Comparison of ENCODE assay signal across 8 cellular contexts in the genomic region with DNA sequence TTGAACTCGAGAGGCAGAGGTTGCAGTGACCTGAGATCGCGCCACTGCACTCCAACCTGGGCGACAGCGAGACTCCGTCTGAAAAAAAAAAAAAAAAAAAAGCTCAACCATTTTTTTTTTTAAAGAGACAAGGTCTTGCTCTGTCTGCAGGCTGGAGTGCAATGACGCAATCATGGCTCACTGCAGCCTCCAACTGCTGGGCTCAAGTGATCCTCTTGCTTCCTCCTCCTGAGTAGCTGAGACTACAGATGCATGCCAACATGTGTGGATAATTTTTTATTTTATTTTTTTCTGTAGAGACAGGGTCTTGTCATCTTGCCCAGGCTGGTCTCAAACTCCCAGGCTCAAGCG. TPM values are rescaled to one million over a fixed set of nuclear protein-coding genes. Genes with fewer than 3 reads are reported as not detected.
DNase-seq lines count a peak whose midpoint lies in the region; FAIRE-seq and TF ChIP-seq lines count a peak whose summit lies in the region.

No MANE protein-coding gene starts in this region.

- H3K27ac ChIP-seq in KMS-11 = no peak overlapping the region
- peak overlapping the region; percentile 95 for H3K27ac ChIP-seq in keratinocyte (ENCODE audit: control insufficient read depth, insufficient read depth, low read length)
- peak overlapping the region; percentile 86 for H3K27ac ChIP-seq in vagina

- TF ChIP-seq CTCF in AG09309 (IDR thresholded peaks at IDR 0.05; ENCODE audit: control insufficient read depth, insufficient read depth, low read depth, low read length, missing control alignments) = no peak
- no peak for TF ChIP-seq CTCF in KMS-11 (conservative IDR thresholded peaks at IDR 0.05; ENCODE audit: low read depth, low read length)
- no peak for TF ChIP-seq CTCF in keratinocyte (optimal IDR thresholded peaks at IDR 0.05 in 1 of 3, IDR thresholded peaks at IDR 0.05 in 1 of 3, conservative IDR thresholded peaks at IDR 0.05 in 1 of 3; ENCODE audit: extremely low read depth in 1 of 3, insufficient read depth in 2 of 3, low read length in 3 of 3)
- no peak for TF ChIP-seq CTCF in vagina (IDR thresholded peaks at IDR 0.05)
- no peak for TF ChIP-seq CTCF in D721Med (IDR thresholded peaks at IDR 0.05; ENCODE audit: insufficient read depth, missing control alignments)

- peaks cover 2% of the 10 kb centered on the region for H3K4me1 Mint-ChIP-seq in activated CD4-positive, alpha-beta memory T cell treated with anti-CD3 and anti-CD28 coated beads, Interleukin-2, amount 10 ng/mL, durations not matched to agents 7 days and 5 days

- peaks cover 11% of the 10 kb centered on the region for H3K27me3 Mint-ChIP-seq in activated CD4-positive, alpha-beta memory T cell treated with anti-CD3 and anti-CD28 coated beads, Interleukin-2, amount 10 ng/mL, durations not matched to agents 7 days and 5 days

- dilution Hi-C loops in keratinocyte (cut with MboI; ENCODE audit: extremely low pct_ligation_motif_present, low sequenced_read_pairs) = no loop called here

- H4K20me1 ChIP-seq in KMS-11 (ENCODE audit: insufficient read depth) (no peaks in the 10 kb centered on the region), keratinocyte (ENCODE audit: control insufficient read depth, extremely low read depth, insufficient read depth, low read length) (no peaks in the 10 kb centered on the region)

- intact Hi-C loops in vagina (cut with DNase I) = no loop called here

- POLR2A ChIA-PET in activated CD4-positive, alpha-beta memory T cell treated with anti-CD3 and anti-CD28 coated beads, Interleukin-2, amount 10 ng/mL, durations not matched to agents 7 days and 5 days (lab: Charles Lee) = interaction anchor here (0.7 kb wide), 1 partner anchor 54 kb away, joined by 4 read pairs; no protein-coding TSS in a partner anchor

- H3K4me1 ChIP-seq in KMS-11 (ENCODE audit: low read depth, poor library complexity, severe bottlenecking) (peaks cover 17% of the 10 kb centered on the region), keratinocyte (ENCODE audit: control insufficient read depth, extremely low read depth, insufficient read depth, low read length) (peaks cover 49% of the 10 kb centered on the region), vagina (peaks cover 94% of the 10 kb centered on the region)

- H2AFZ ChIP-seq in KMS-11 (ENCODE audit: low read depth) (peak overlapping the region; percentile 58; the same call in 1 of the 2 replicates), keratinocyte (ENCODE audit: control insufficient read depth, low read length) (no peak overlapping the region)

- H3K79me2 ChIP-seq in KMS-11 (ENCODE audit: insufficient read depth, low read depth) = no peaks in the 10 kb centered on the region
- H3K79me2 ChIP-seq in keratinocyte (ENCODE audit: control insufficient read depth, insufficient read depth, low read length) = peaks cover 16% of the 10 kb centered on the region

- no peak overlapping the region; the same call in 1 of the 2 replicates for H3K4me3 ChIP-seq in AG09309 (ENCODE audit: control insufficient read depth, low read depth, low read length)
- no peak overlapping the region for H3K4me3 ChIP-seq in KMS-11 (IDR thresholded peaks at IDR 0.05; ENCODE audit: insufficient read depth, low read depth, low read length)
- H3K4me3 ChIP-seq in keratinocyte (ENCODE audit: control insufficient read depth in 2 of 3, extremely low read depth in 1 of 3, insufficient read depth in 2 of 3, low read depth in 1 of 3, low read length in 3 of 3) = no peak overlapping the region
- peak overlapping the region; percentile 34 to 48 for H3K4me3 ChIP-seq in vagina

- no peaks in the 10 kb centered on the region for H3K36me3 ChIP-seq in KMS-11 (ENCODE audit: insufficient read depth)
- H3K36me3 ChIP-seq in keratinocyte (ENCODE audit: control insufficient read depth in 2 of 2, extremely low read depth in 1 of 2, insufficient read depth in 2 of 2, low read length in 2 of 2) = peaks cover 16 to 37% of the 10 kb centered on the region in 2 experiments
- H3K36me3 ChIP-seq in vagina = peaks cover 0 to 27% of the 10 kb centered on the region in 2 donors

- H3K9me3 Mint-ChIP-seq in activated CD4-positive, alpha-beta memory T cell treated with anti-CD3 and anti-CD28 coated beads, Interleukin-2, amount 10 ng/mL, durations not matched to agents 7 days and 5 days = no peaks in the 10 kb centered on the region

- H3K27ac Mint-ChIP-seq in activated CD4-positive, alpha-beta memory T cell treated with anti-CD3 and anti-CD28 coated beads, Interleukin-2, amount 10 ng/mL, durations not matched to agents 7 days and 5 days = no peak overlapping the region

- peak; percentile 78 for DNase-seq in AG09309 (ENCODE audit: low read depth)
- DNase-seq in activated CD4-positive, alpha-beta memory T cell treated with anti-CD3 and anti-CD28 coated beads, Interleukin-2, amount 10 ng/mL, durations not matched to agents 7 days and 5 days = peak; percentile 27
- DNase-seq in keratinocyte (ENCODE audit: low read depth, low spot score) = no peak
- DNase-seq in vagina (ENCODE audit: extremely low spot score in 2 of 2) = no peak
- DNase-seq in GM12891 (ENCODE audit: insufficient read length, low spot score) = no peak
- no peak for DNase-seq in iPS-NIHi7 (ENCODE audit: extremely low spot score)
- DNase-seq in D721Med (ENCODE audit: insufficient read length, low spot score) = no peak

- FAIRE-seq in keratinocyte (lab: Jason Lieb, UNC) (no peak), GM12891 (lab: Jason Lieb, UNC) (no peak), D721Med (lab: Jason Lieb, UNC) (no peak)

- H3K27me3 ChIP-seq in KMS-11 (ENCODE audit: insufficient read depth, low read depth) = peaks cover 78% of the 10 kb centered on the region
- no peaks in the 10 kb centered on the region for H3K27me3 ChIP-seq in keratinocyte (ENCODE audit: control insufficient read depth, extremely low read depth, insufficient read depth, low read length)
- no peaks in the 10 kb centered on the region for H3K27me3 ChIP-seq in vagina

- CTCF ChIA-PET in activated CD4-positive, alpha-beta memory T cell treated with anti-CD3 and anti-CD28 coated beads, Interleukin-2, amount 10 ng/mL, durations not matched to agents 7 days and 5 days (lab: Charles Lee) = interaction anchor here (0.6 to 2.2 kb wide), 8 partner anchors 11 to 1754 kb away, joined by 3 to 12 read pairs (median 3); a partner anchor contains a TSS

- no peak for TF ChIP-seq POLR2A in vagina (IDR thresholded peaks at IDR 0.05)
- TF ChIP-seq POLR2A in GM12891 (IDR thresholded peaks at IDR 0.05; ENCODE audit: low read depth, low read length) = no peak

- H3K9me1 ChIP-seq in keratinocyte (ENCODE audit: control insufficient read depth, extremely low read depth, insufficient read depth, low read length) = no peaks in the 10 kb centered on the region

- peak overlapping the region; percentile 34; the same call in 1 of the 2 replicates for H3K9ac ChIP-seq in KMS-11
- peak overlapping the region; percentile 64 for H3K9ac ChIP-seq in keratinocyte (ENCODE audit: control insufficient read depth, extremely low read depth, insufficient read depth, low read length)

- H3K4me3 Mint-ChIP-seq in activated CD4-positive, alpha-beta memory T cell treated with anti-CD3 and anti-CD28 coated beads, Interleukin-2, amount 10 ng/mL, durations not matched to agents 7 days and 5 days = no peak overlapping the region

- H3K9me3 ChIP-seq in keratinocyte (ENCODE audit: control insufficient read depth, low read depth, low read length) = no peaks in the 10 kb centered on the region
- no peaks in the 10 kb centered on the region for H3K9me3 ChIP-seq in vagina

- no peaks in the 10 kb centered on the region for H3K36me3 Mint-ChIP-seq in activated CD4-positive, alpha-beta memory T cell treated with anti-CD3 and anti-CD28 coated beads, Interleukin-2, amount 10 ng/mL, durations not matched to agents 7 days and 5 days (ENCODE audit: low read depth)

- H3K4me2 ChIP-seq in KMS-11 = peak overlapping the region; percentile 72
- H3K4me2 ChIP-seq in keratinocyte (ENCODE audit: control insufficient read depth, extremely low read depth, insufficient read depth, low read depth, low read length) = peak overlapping the region; percentile 39

RNA-seq across cellular contexts. Expression of a gene that starts 10.3 kb away (rescaled TPM):
- not detected for total RNA-seq in activated CD4-positive, alpha-beta memory T cell treated with anti-CD3 and anti-CD28 coated beads, Interleukin-2, amount 10 ng/mL, durations not matched to agents 7 days and 5 days
- 18.3 to 48.5 TPM (median 23.7 TPM) in 3 replicates for polyA plus RNA-seq in keratinocyte
- polyA plus RNA-seq in keratinocyte (2011; ENCODE audit: low read depth) = 35.1 TPM
- 43.9 and 91.5 TPM in 2 replicates for polyA plus RNA-seq in keratinocyte (2011; cell fraction: cytosol; rRNA removed)
- 95.6 and 141 TPM in 2 replicates for polyA plus RNA-seq in keratinocyte (2011; cell fraction: nucleus; rRNA removed)
- polyA plus RNA-seq in keratinocyte (2012; ENCODE audit: low replicate concordance) = 71.1 and 183 TPM in 2 replicates
- 26.8 to 216 TPM (median 31.6 TPM) in 3 replicates for polyA minus RNA-seq in keratinocyte
- 198 TPM for polyA minus RNA-seq in keratinocyte (2011; cell fraction: cytosol; rRNA and poly(A)+ RNA removed)
- polyA minus RNA-seq in keratinocyte (2011; cell fraction: nucleus; rRNA and poly(A)+ RNA removed) = 114 and 133 TPM in 2 replicates
- 125 TPM for total RNA-seq in vagina
- 0.06 TPM for polyA plus RNA-seq in GM12891 (2012; ENCODE audit: low read depth, missing spikeins)

RNA-seq across cellular contexts. Expression of a gene that starts 21.8 kb away (rescaled TPM):
- total RNA-seq in activated CD4-positive, alpha-beta memory T cell treated with anti-CD3 and anti-CD28 coated beads, Interleukin-2, amount 10 ng/mL, durations not matched to agents 7 days and 5 days = 100 to 1,000 TPM; 257 to 271 TPM
- 64.5 to 80.2 TPM (median 73.9 TPM) in 3 replicates for polyA plus RNA-seq in keratinocyte
- polyA plus RNA-seq in keratinocyte (2011; ENCODE audit: low read depth) = 126 TPM
- polyA plus RNA-seq in keratinocyte (2011; cell fraction: cytosol; rRNA removed) = 33.7 and 90.4 TPM in 2 replicates
- polyA plus RNA-seq in keratinocyte (2011; cell fraction: nucleus; rRNA removed) = 50.2 and 59.6 TPM in 2 replicates
- polyA plus RNA-seq in keratinocyte (2012; ENCODE audit: low replicate concordance) = 137 and 149 TPM in 2 replicates
- 29.1 to 62.5 TPM (median 32.3 TPM) in 3 replicates for polyA minus RNA-seq in keratinocyte
- 129 TPM for polyA minus RNA-seq in keratinocyte (2011; cell fraction: cytosol; rRNA and poly(A)+ RNA removed)
- 28.0 and 30.9 TPM in 2 replicates for polyA minus RNA-seq in keratinocyte (2011; cell fraction: nucleus; rRNA and poly(A)+ RNA removed)
- 517 TPM for total RNA-seq in vagina
- 571 TPM for polyA plus RNA-seq in GM12891 (2012; ENCODE audit: low read depth, missing spikeins)

RNA-seq across cellular contexts. Expression of a gene that starts 55.0 kb away (rescaled TPM):
- total RNA-seq in activated CD4-positive, alpha-beta memory T cell treated with anti-CD3 and anti-CD28 coated beads, Interleukin-2, amount 10 ng/mL, durations not matched to agents 7 days and 5 days = 100 to 1,000 TPM; 110 to 120 TPM
- polyA plus RNA-seq in keratinocyte = 421 to 777 TPM (median 509 TPM) in 3 replicates
- 95.6 TPM for polyA plus RNA-seq in keratinocyte (2011; ENCODE audit: low read depth)
- 628 and 828 TPM in 2 replicates for polyA plus RNA-seq in keratinocyte (2011; cell fraction: cytosol; rRNA removed)
- polyA plus RNA-seq in keratinocyte (2011; cell fraction: nucleus; rRNA removed) = 193 and 224 TPM in 2 replicates
- polyA plus RNA-seq in keratinocyte (2012; ENCODE audit: low replicate concordance) = 242 and 370 TPM in 2 replicates
- polyA minus RNA-seq in keratinocyte = 130 to 266 TPM (median 265 TPM) in 3 replicates
- 221 TPM for polyA minus RNA-seq in keratinocyte (2011; cell fraction: cytosol; rRNA and poly(A)+ RNA removed)
- 38.6 and 40.7 TPM in 2 replicates for polyA minus RNA-seq in keratinocyte (2011; cell fraction: nucleus; rRNA and poly(A)+ RNA removed)
- total RNA-seq in vagina = 442 TPM
- polyA plus RNA-seq in GM12891 (2012; ENCODE audit: low read depth, missing spikeins) = 35.6 TPM

Comparison
In these comparisons a context has a peak if more than half of its experiments do, and no peak if none do; other contexts are left out.
1. DNase-seq: peak in AG09309 (single experiment) and activated CD4-positive, alpha-beta memory T cell treated with anti-CD3 and anti-CD28 coated beads, Interleukin-2, amount 10 ng/mL, durations not matched to agents 7 days and 5 days (single experiment); none in keratinocyte (single experiment), vagina (0 of 2), GM12891 (single experiment), iPS-NIHi7 (single experiment) and D721Med (single experiment).
2. H3K4me3 ChIP-seq: peak in vagina (2 of 2); none in AG09309 (single experiment), KMS-11 (single experiment) and keratinocyte (0 of 3).
3. RNA of a gene that starts 10.3 kb away (total RNA-seq): 125 TPM in vagina (single experiment); not detected in activated CD4-positive, alpha-beta memory T cell treated with anti-CD3 and anti-CD28 coated beads, Interleukin-2, amount 10 ng/mL, durations not matched to agents 7 days and 5 days; every median in the first group is over 100 times any median in the second.